ENCODE assay signal across 21 cellular contexts in genomic region chr2:64298161-64298560, GRCh38.
"Had no signal": no experiment of that assay in that cellular context is flagged by ENCODE, and none has a peak within 500 bp of the region (broad histone marks: within the 10 kb centered on the region; RNA-seq: fewer than 3 reads in every experiment).

No MANE protein-coding gene starts in this region.

- H3K4me1 ChIP-seq: right lobe of liver, uterus had no signal

- ATAC-seq: activated CD8-positive, alpha-beta T cell treated with anti-CD3 and anti-CD28 coated beads, Interleukin-2, amount 10 ng/mL, durations not matched to agents 7 days and 5 days; naive thymus-derived CD8-positive, alpha-beta T cell; right lobe of liver had no signal

- H3K9me3 Mint-ChIP-seq: activated B cell treated with CpG ODN at 0.5 μM for 24 hours; activated naive CD4-positive, alpha-beta T cell treated with anti-CD3 and anti-CD28 coated beads, Interleukin-2, amount 10 ng/mL, durations not matched to agents 7 days and 5 days; memory B cell; naive thymus-derived CD8-positive, alpha-beta T cell had no signal

- H3K4me3 ChIP-seq: right lobe of liver, skin epidermis, thoracic aorta, uterus had no signal

- H3K27ac Mint-ChIP-seq: activated B cell treated with CpG ODN at 0.5 μM for 24 hours; activated CD8-positive, alpha-beta T cell treated with anti-CD3 and anti-CD28 coated beads, Interleukin-2, amount 10 ng/mL, durations not matched to agents 7 days and 5 days; activated naive CD4-positive, alpha-beta T cell treated with anti-CD3 and anti-CD28 coated beads, Interleukin-2, amount 10 ng/mL, durations not matched to agents 7 days and 5 days; memory B cell; naive thymus-derived CD8-positive, alpha-beta T cell; progenitor cell of endocrine pancreas; stimulated activated naive CD8-positive, alpha-beta T cell treated with anti-CD3 and anti-CD28 coated beads, Interleukin-15, Interleukin-2, amounts not matched to agents 100 ng/mL and 50 ng/mL, for 24 hours had no signal

- DNase-seq: activated B cell treated with CpG ODN at 0.5 μM for 24 hours; activated CD8-positive, alpha-beta T cell treated with anti-CD3 and anti-CD28 coated beads, Interleukin-2, amount 10 ng/mL, durations not matched to agents 7 days and 5 days; activated gamma-delta T cell; activated naive CD4-positive, alpha-beta T cell treated with anti-CD3 and anti-CD28 coated beads, Interleukin-2, amount 10 ng/mL, durations not matched to agents 7 days and 5 days; amygdala; erythroblast; hippocampal formation; midbrain; naive thymus-derived CD8-positive, alpha-beta T cell; right lobe of liver; stimulated activated CD4-positive, alpha-beta T cell treated with anti-CD3 and anti-CD28 coated beads, Interleukin-12 subunit alpha, Interleukin-12 subunit beta, amount 100 ng/mL, for 4 hours; stimulated activated CD4-positive, alpha-beta T cell treated with anti-CD3 and anti-CD28 coated beads, Interleukin-4, amount 100 ng/mL, for 1 hour; SW 1271; T-helper 2 cell; trophoblast cell; uterus had no signal

- H3K36me3 Mint-ChIP-seq: activated naive CD4-positive, alpha-beta T cell treated with anti-CD3 and anti-CD28 coated beads, Interleukin-2, amount 10 ng/mL, durations not matched to agents 7 days and 5 days; memory B cell; naive thymus-derived CD8-positive, alpha-beta T cell had no signal

- H3K4me3 Mint-ChIP-seq: activated B cell treated with CpG ODN at 0.5 μM for 24 hours; activated CD8-positive, alpha-beta T cell treated with anti-CD3 and anti-CD28 coated beads, Interleukin-2, amount 10 ng/mL, durations not matched to agents 7 days and 5 days; activated naive CD4-positive, alpha-beta T cell treated with anti-CD3 and anti-CD28 coated beads, Interleukin-2, amount 10 ng/mL, durations not matched to agents 7 days and 5 days; memory B cell; naive thymus-derived CD8-positive, alpha-beta T cell; stimulated activated naive CD8-positive, alpha-beta T cell treated with anti-CD3 and anti-CD28 coated beads, Interleukin-15, Interleukin-2, amounts not matched to agents 100 ng/mL and 50 ng/mL, for 24 hours had no signal

- H3K27me3 ChIP-seq: right lobe of liver, uterus had no signal

- H3K4me1 Mint-ChIP-seq: activated B cell treated with CpG ODN at 0.5 μM for 24 hours had no signal

- H3K9me3 ChIP-seq: right lobe of liver, thoracic aorta, uterus had no signal

- H3K36me3 ChIP-seq: right lobe of liver, thoracic aorta, uterus had no signal

- H3K27ac ChIP-seq: right lobe of liver, skin epidermis, thoracic aorta, uterus had no signal
